Comparison of ENCODE assay signal across 10 cellular contexts in the genomic region with DNA sequence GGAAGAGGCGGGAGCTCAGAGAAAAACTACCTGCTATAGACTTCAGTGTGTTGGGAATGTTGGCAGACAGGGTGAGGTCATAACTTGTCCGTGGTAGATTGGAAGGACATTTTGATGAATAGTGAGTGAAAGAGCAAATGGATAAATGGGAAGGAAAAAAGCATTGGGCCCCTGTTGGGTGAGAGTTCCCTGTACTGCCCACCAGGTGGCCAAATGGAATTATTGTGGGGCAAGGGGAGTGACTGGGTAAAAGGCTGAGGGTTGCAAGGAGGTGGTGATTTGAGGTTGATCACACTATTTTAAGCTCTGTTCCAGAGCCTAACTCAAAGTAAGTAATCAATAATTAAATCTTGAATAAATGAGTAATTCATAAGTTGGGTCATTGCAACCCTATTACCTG.
DNase-seq lines count a peak whose midpoint lies in the region; ATAC-seq, FAIRE-seq and TF ChIP-seq lines count a peak whose summit lies in the region.
"Had no signal": no experiment of that assay in that cellular context is flagged by ENCODE, and none has a peak within 500 bp of the region (broad histone marks: within the 10 kb centered on the region; RNA-seq: fewer than 3 reads in every experiment).

No MANE protein-coding gene starts in this region.

- TF ChIP-seq POLR2A in GM12878 (IDR thresholded peaks at IDR 0.05; ENCODE audit: low read depth, low read length), result no peak

- TF ChIP-seq RAD21 in GM12878 (IDR thresholded peaks at IDR 0.05; ENCODE audit: insufficient read depth, low read depth, low read length), result no peak

- peak overlapping the region; percentile 52 for H3K27ac ChIP-seq in HL-60 (replicated peaks)
- no peak overlapping the region for H3K27ac ChIP-seq in GM12878 (ENCODE audit: control insufficient read depth, insufficient read depth)

- peaks cover 14% of the 10 kb centered on the region for H3K9me3 Mint-ChIP-seq in memory B cell

- CTCF ChIA-PET in GM12878 (lab: Yijun Ruan, JAX), result interaction anchor here (0.6 to 1.7 kb wide), 3 partner anchors 14 to 210 kb away, joined by 3 to 7 read pairs (median 4); no protein-coding TSS in a partner anchor

- WGBS in GM12878 (ENCODE audit: insufficient coverage, insufficient replicate concordance, low lambda C conversion rate, missing lambda C conversion rate), result 97% methylated on average over 2 of the region's 2 CpGs

- peaks cover 4% of the 10 kb centered on the region; the same call in 2 of the 3 replicates for H3K9me3 ChIP-seq in GM12878 (replicated peaks; ENCODE audit: control insufficient read depth, insufficient read depth, low read length)

- DNase-seq in D341Med (ENCODE audit: low spot score), result peak; percentile 50
- no peak for DNase-seq in HL-60 (ENCODE audit: low read depth in 1 of 2, low spot score in 1 of 2)
- DNase-seq in GM12878 (ENCODE audit: low read depth, low spot score), result no peak
- DNase-seq in memory B cell (ENCODE audit: low spot score in 2 of 2), result no peak
- DNase-seq in NCI-H2171 treated with DMSO at 0.1 percent for 48 hours (lab: John Stamatoyannopoulos, UW), result no peak
- DNase-seq in activated gamma-delta T cell (lab: John Stamatoyannopoulos, UW), result no peak
- no peak for DNase-seq in stimulated activated CD4-positive, alpha-beta T cell treated with anti-CD3 and anti-CD28 coated beads, Interleukin-15, amount 100 ng/mL, for 24 hours
- DNase-seq: islet precursor cell, NCI-H2227 treated with DMSO at 0.1 percent for 48 hours, SW 1271 had no signal

- peaks cover 2% of the 10 kb centered on the region for H3K79me2 ChIP-seq in GM12878 (ENCODE audit: control insufficient read depth, insufficient read depth, low read length)

- RAD21 ChIA-PET in GM12878 (lab: Charles Lee; ENCODE audit: unreplicated experiment), result no interaction called here

- ATAC-seq in GM12878 (0 out of 3 replicates have a peak, but pooled peaks have one; percentile 33), memory B cell (ENCODE audit: low read depth) (no peak)

- in situ Hi-C loops in GM12878 (cut with MboI), result no loop called here

- H3K4me1 ChIP-seq in GM12878 (ENCODE audit: control insufficient read depth, insufficient read depth, low read length), result no peaks in the 10 kb centered on the region

- H3K27me3 ChIP-seq in HL-60 (ENCODE audit: insufficient read depth, poor library complexity, severe bottlenecking), result no peaks in the 10 kb centered on the region
- H3K27me3 ChIP-seq in GM12878 (replicated peaks in 1 of 2; ENCODE audit: control insufficient read depth in 2 of 2, insufficient read depth in 2 of 2, low read length in 1 of 2), result no peaks in the 10 kb centered on the region

- peaks cover 45% of the 10 kb centered on the region for H3K4me1 Mint-ChIP-seq in memory B cell

- H3K4me3 ChIP-seq in HL-60 (replicated peaks; ENCODE audit: insufficient read depth, low read length) (no peak overlapping the region), GM12878 (no peak overlapping the region)

- no peak for FAIRE-seq in GM12878 (lab: Jason Lieb, UNC)

- H3K27ac Mint-ChIP-seq in memory B cell, result peak overlapping the region; percentile 35

- H3K4me2 ChIP-seq in GM12878 (ENCODE audit: control insufficient read depth, insufficient read depth), result no peak overlapping the region

- TF ChIP-seq CTCF in HL-60 (IDR thresholded peaks at IDR 0.05; ENCODE audit: insufficient read depth, low read length) (no peak), GM12878 (IDR thresholded peaks at IDR 0.05 in 2 of 3, conservative IDR thresholded peaks at IDR 0.05 in 1 of 3; ENCODE audit: control insufficient read depth in 2 of 3, extremely low read depth in 1 of 3, insufficient read depth in 1 of 3, low read depth in 3 of 3, low read length in 3 of 3) (peak in 1 of 3 experiments; percentile 21; a peak in 1 of 6 replicates)

- H3K27me3 Mint-ChIP-seq in memory B cell, result no peaks in the 10 kb centered on the region

- H3K4me3 Mint-ChIP-seq in memory B cell, result no peak overlapping the region

- TF ChIP-seq EP300 in GM12878 (IDR thresholded peaks at IDR 0.05; ENCODE audit: borderline replicate concordance in 1 of 2, control insufficient read depth in 1 of 2, low read depth in 2 of 2, low read length in 2 of 2), result no peak

- POLR2A ChIA-PET in GM12878 (lab: Charles Lee), result no interaction called here

- no TSS peak for BruUV-seq in GM12878 (replicated peaks; lab: Mats Ljungman, UMichigan)

- H3K9ac ChIP-seq in GM12878 (ENCODE audit: control insufficient read depth, insufficient read depth, low read length), result no peak overlapping the region

- intact Hi-C loops in GM12878 (cut with micrococcal nuclease; ENCODE audit: unreplicated experiment), result no loop called here

- H3K36me3 Mint-ChIP-seq in memory B cell, result peaks cover 57% of the 10 kb centered on the region

- no peaks in the 10 kb centered on the region for H4K20me1 ChIP-seq in GM12878 (ENCODE audit: control insufficient read depth, insufficient read depth)

- SMC1A ChIA-PET in GM12878 (lab: Charles Lee; ENCODE audit: uncharacterized antibody, unreplicated experiment), result interaction anchor here (1.2 kb wide), 1 partner anchor 52 kb away, joined by 4 read pairs; no protein-coding TSS in a partner anchor

- peaks cover 10 to 23% of the 10 kb centered on the region in 2 experiments for H3K36me3 ChIP-seq in GM12878 (ENCODE audit: control insufficient read depth in 2 of 2, insufficient read depth in 2 of 2, low read length in 1 of 2)

- H2AFZ ChIP-seq in GM12878 (ENCODE audit: control insufficient read depth, low read depth, low read length), result no peak overlapping the region

TF ChIP-seq in GM12878, 131 proteins besides CTCF, POLR2A, EP300 and RAD21:
- TF ChIP-seq ETV6 (conservative IDR thresholded peaks at IDR 0.05 in 1 of 2, IDR thresholded peaks at IDR 0.05 in 1 of 2; ENCODE audit: borderline replicate concordance in 1 of 2, low read depth in 1 of 2) (no peak), MTA2 (IDR thresholded peaks at IDR 0.05; ENCODE audit: low read depth) (no peak), SMAD5 (IDR thresholded peaks at IDR 0.05; ENCODE audit: low read depth) (no peak), ZNF592 (IDR thresholded peaks at IDR 0.05) (no peak), NBN (IDR thresholded peaks at IDR 0.05) (no peak), CREB1 (IDR thresholded peaks at IDR 0.05; ENCODE audit: low read depth) (no peak), RB1 (IDR thresholded peaks at IDR 0.05; ENCODE audit: borderline replicate concordance) (no peak), NR2C2 (IDR thresholded peaks at IDR 0.05; ENCODE audit: borderline replicate concordance, control insufficient read depth, insufficient read length, low read depth) (no peak)
